ENCODE assay signal across 20 cellular contexts in genomic region chr10:34830527-34830926, GRCh38.
"Had no signal": no experiment of that assay in that cellular context is flagged by ENCODE, and none has a peak within 500 bp of the region (broad histone marks: within the 10 kb centered on the region; RNA-seq: fewer than 3 reads in every experiment).

No MANE protein-coding gene starts in this region.

- H3K27me3 ChIP-seq: brain microvascular endothelial cell, esophagus muscularis mucosa, heart left ventricle, sigmoid colon, upper lobe of left lung had no signal

- ATAC-seq: activated CD4-positive, CD25-positive, alpha-beta regulatory T cell treated with anti-CD3 and anti-CD28 coated beads, Interleukin-2, amount 50 U/mL, for 24 hours; activated CD8-positive, alpha-beta memory T cell treated with anti-CD3 and anti-CD28 coated beads, Interleukin-2, amount 10 ng/mL, durations not matched to agents 7 days and 5 days; activated naive CD4-positive, alpha-beta T cell treated with anti-CD3 and anti-CD28 coated beads, Interleukin-2, amount 50 U/mL, for 72 hours; heart left ventricle had no signal

- H3K4me1 Mint-ChIP-seq: activated CD8-positive, alpha-beta memory T cell treated with anti-CD3 and anti-CD28 coated beads, Interleukin-2, amount 10 ng/mL, durations not matched to agents 7 days and 5 days had no signal

- DNase-seq: activated CD4-positive, alpha-beta T cell treated with anti-CD3 and anti-CD28 coated beads, Interleukin-2, amount 50 U/mL, for 4 hours; activated CD8-positive, alpha-beta memory T cell treated with anti-CD3 and anti-CD28 coated beads, Interleukin-2, amount 10 ng/mL, durations not matched to agents 7 days and 5 days; activated effector memory CD4-positive, alpha-beta T cell treated with anti-CD3 and anti-CD28 coated beads, Interleukin-2, amount 50 U/mL, for 16 hours; activated T-cell treated with anti-CD3 and anti-CD28 coated beads, Interleukin-2, amount 50 U/mL, for 24 hours; amniotic stem cell; brain microvascular endothelial cell; dermis blood vessel endothelial cell; foreskin melanocyte; heart left ventricle; left ventricle myocardium inferior; mesenchymal stem cell; sigmoid colon; stimulated activated CD4-positive, alpha-beta T cell treated with anti-CD3 and anti-CD28 coated beads, Interleukin-2, amount 100 ng/mL, for 48 hours; stimulated activated naive CD4-positive, alpha-beta T cell treated with Interleukin-2 at 50 U/mL for 16 hours; upper lobe of left lung had no signal

- H3K4me1 ChIP-seq: heart left ventricle, left ventricle myocardium inferior, sigmoid colon had no signal

- H3K27ac Mint-ChIP-seq: activated CD8-positive, alpha-beta memory T cell treated with anti-CD3 and anti-CD28 coated beads, Interleukin-2, amount 10 ng/mL, durations not matched to agents 7 days and 5 days; activated naive CD4-positive, alpha-beta T cell treated with anti-CD3 and anti-CD28 coated beads, Interleukin-2, amount 50 U/mL, for 72 hours; activated T-cell treated with anti-CD3 and anti-CD28 coated beads, Interleukin-2, amount 50 U/mL, for 24 hours; progenitor cell of endocrine pancreas had no signal

- H3K36me3 ChIP-seq: brain microvascular endothelial cell, esophagus muscularis mucosa, heart left ventricle, left ventricle myocardium inferior, sigmoid colon, upper lobe of left lung had no signal

- H3K36me3 Mint-ChIP-seq: activated CD8-positive, alpha-beta memory T cell treated with anti-CD3 and anti-CD28 coated beads, Interleukin-2, amount 10 ng/mL, durations not matched to agents 7 days and 5 days; activated naive CD4-positive, alpha-beta T cell treated with anti-CD3 and anti-CD28 coated beads, Interleukin-2, amount 50 U/mL, for 72 hours had no signal

- H3K9me3 ChIP-seq: esophagus muscularis mucosa, heart left ventricle, left ventricle myocardium inferior, sigmoid colon, upper lobe of left lung had no signal

- H3K4me3 ChIP-seq: esophagus muscularis mucosa, heart left ventricle, left ventricle myocardium inferior, sigmoid colon, upper lobe of left lung had no signal

- H3K4me3 Mint-ChIP-seq: activated CD8-positive, alpha-beta memory T cell treated with anti-CD3 and anti-CD28 coated beads, Interleukin-2, amount 10 ng/mL, durations not matched to agents 7 days and 5 days; activated T-cell treated with anti-CD3 and anti-CD28 coated beads, Interleukin-2, amount 50 U/mL, for 24 hours had no signal

- H3K27ac ChIP-seq: brain microvascular endothelial cell, esophagus muscularis mucosa, heart left ventricle, left ventricle myocardium inferior, sigmoid colon, upper lobe of left lung had no signal

- H3K9me3 Mint-ChIP-seq: activated naive CD4-positive, alpha-beta T cell treated with anti-CD3 and anti-CD28 coated beads, Interleukin-2, amount 50 U/mL, for 72 hours; activated T-cell treated with anti-CD3 and anti-CD28 coated beads, Interleukin-2, amount 50 U/mL, for 24 hours had no signal

- FAIRE-seq: keratinocyte had no signal
